In genomic region chr7:106108988-106109387, GRCh38 we compare ENCODE assay signal across 12 cellular contexts. TPM values are rescaled to one million over a fixed set of nuclear protein-coding genes. Genes with fewer than 3 reads are reported as not detected.
A peak's percentile ranks its signal among the peaks of the same experiment; 100 is the strongest.
DNase-seq lines count a peak whose midpoint lies in the region; ATAC-seq and TF ChIP-seq lines count a peak whose summit lies in the region.
"Had no signal": no experiment of that assay in that cellular context is flagged by ENCODE, and none has a peak within 500 bp of the region (broad histone marks: within the 10 kb centered on the region; RNA-seq: fewer than 3 reads in every experiment).

No MANE protein-coding gene starts in this region.

- H4K20me1 ChIP-seq in DOHH2 (ENCODE audit: control insufficient read depth, insufficient read depth, low read depth, low read length): peaks cover 29% of the 10 kb centered on the region

- H3K4me2 ChIP-seq in DOHH2 (ENCODE audit: low read length) (peak overlapping the region; percentile 85), parathyroid adenoma (ENCODE audit: low read length) (peak overlapping the region; percentile 74)

- H3K9me3 Mint-ChIP-seq in brain: no peaks in the 10 kb centered on the region

- no peak overlapping the region for H2AFZ ChIP-seq in parathyroid adenoma

- H3K9ac ChIP-seq in parathyroid adenoma: no peak overlapping the region

- H3K9me3 ChIP-seq in DOHH2 (ENCODE audit: control insufficient read depth, insufficient read depth, low read length) (no peaks in the 10 kb centered on the region), KOPT-K1 (ENCODE audit: insufficient read depth, low read length, poor library complexity, severe bottlenecking) (no peaks in the 10 kb centered on the region), parathyroid adenoma (ENCODE audit: control insufficient read depth, low read length) (no peaks in the 10 kb centered on the region)

- H3K4me1 ChIP-seq in DOHH2 (ENCODE audit: control insufficient read depth, low read length) (peaks cover 78% of the 10 kb centered on the region), parathyroid adenoma (peaks cover 5% of the 10 kb centered on the region)

- H3K4me3 ChIP-seq in DOHH2 (ENCODE audit: low read length) (peak overlapping the region; percentile 81), parathyroid adenoma (ENCODE audit: low read depth, low read length) (peak overlapping the region; percentile 28)

- no peak for DNase-seq in NCI-H1105 (lab: John Stamatoyannopoulos, UW)
- no peak for DNase-seq in left cardiac atrium
- no peak for DNase-seq in NCI-H748 (lab: John Stamatoyannopoulos, UW; ENCODE audit: unreplicated experiment)
- DNase-seq: activated CD8-positive, alpha-beta memory T cell treated with anti-CD3 and anti-CD28 coated beads for 24 hours; erythroblast; NCI-H2029 treated with DMSO at 0.1 percent for 48 hours; RPMI8226 had no signal

- H3K36me3 ChIP-seq in DOHH2 (ENCODE audit: control insufficient read depth, low read length): peaks cover 74% of the 10 kb centered on the region
- peaks cover 39% of the 10 kb centered on the region for H3K36me3 ChIP-seq in KOPT-K1 (ENCODE audit: insufficient read depth, low read length)
- no peaks in the 10 kb centered on the region for H3K36me3 ChIP-seq in parathyroid adenoma (ENCODE audit: control insufficient read depth, insufficient read depth, low read length)

- peak overlapping the region in 2 of 5 experiments; percentile 11 to 48 for H3K27ac Mint-ChIP-seq in brain

- H3K9me2 ChIP-seq in DOHH2 (replicated peaks; ENCODE audit: control insufficient read depth, low read length): no peaks in the 10 kb centered on the region

- H3K27ac ChIP-seq in DOHH2 (ENCODE audit: low read depth, low read length) (peak overlapping the region; percentile 88), KOPT-K1 (ENCODE audit: low read depth, low read length, poor library complexity, severe bottlenecking) (peak overlapping the region; percentile 99), parathyroid adenoma (no peak overlapping the region)

- H3K27me3 ChIP-seq in DOHH2 (ENCODE audit: control insufficient read depth, low read length) (no peaks in the 10 kb centered on the region), parathyroid adenoma (ENCODE audit: control insufficient read depth, insufficient read depth, low read length) (no peaks in the 10 kb centered on the region)

- ATAC-seq in HG02981 (IDR thresholded peaks at IDR 0.05; ENCODE audit: unreplicated experiment): no peak
- ATAC-seq in left cardiac atrium: no peak

- H3K79me2 ChIP-seq in DOHH2 (ENCODE audit: control insufficient read depth, low read length) (peaks cover 93% of the 10 kb centered on the region), parathyroid adenoma (peaks cover 48% of the 10 kb centered on the region)

- peaks cover 10% of the 10 kb centered on the region for H3K27me3 Mint-ChIP-seq in brain

- peaks cover 58% of the 10 kb centered on the region for H3K4me1 Mint-ChIP-seq in brain

- H3K4me3 Mint-ChIP-seq in brain: peak overlapping the region; percentile 31 to 95 (median 90)

- peaks cover 39% of the 10 kb centered on the region for H3F3A ChIP-seq in DOHH2 (ENCODE audit: control insufficient read depth, insufficient read depth)

- intact Hi-C loops in left cardiac atrium (cut with DNase I): no loop called here

- TF ChIP-seq CTCF in DOHH2 (IDR thresholded peaks at IDR 0.05; ENCODE audit: low read depth, low read length, poor library complexity, severe bottlenecking) (no peak), brain (conservative IDR thresholded peaks at IDR 0.05) (no peak), parathyroid adenoma (IDR thresholded peaks at IDR 0.05) (no peak)

- peaks cover 23% of the 10 kb centered on the region for H3K36me3 Mint-ChIP-seq in brain

RNA-seq across cellular contexts. Expression of gene SYPL1, which starts 3.1 kb away (rescaled TPM):
- 51.0 TPM for polyA plus RNA-seq in brain (ENCODE audit: insufficient read depth, low read depth, low replicate concordance)
- total RNA-seq in left cardiac atrium: 10 to 100 TPM; 71.9 to 87.1 TPM
